8 cellular contexts compared by ENCODE assay signal in genomic region chr22:29766632-29767288, GRCh38.
DNase-seq lines count a peak whose midpoint lies in the region; ATAC-seq lines count a peak whose summit lies in the region.

Gene ZMAT5 (minus strand): TSS chr22:29767007. CDS start chr22:29748544, 18,463 bp downstream.

- DNase-seq in AG08396 (ENCODE audit: low spot score): peak; percentile 97
- peak; percentile 94 for DNase-seq in NCI-H446 treated with DMSO at 0.1 percent for 48 hours (lab: John Stamatoyannopoulos, UW)
- DNase-seq in cerebellar cortex (ENCODE audit: low spot score): peak; percentile 99
- peak; percentile 98 for DNase-seq in iris pigment epithelial cell (ENCODE audit: low read depth)
- peak; percentile 83 to 89 for DNase-seq in stimulated activated CD4-positive, alpha-beta T cell treated with anti-CD3 and anti-CD28 coated beads, Interleukin-12 subunit alpha, Interleukin-12 subunit beta, amount 100 ng/mL, for 24 hours (ENCODE audit: low read depth in 2 of 2)

- peak; percentile 85 for ATAC-seq in GM19025 (IDR thresholded peaks at IDR 0.05; ENCODE audit: low read depth, unreplicated experiment)
- ATAC-seq in HG03342 (IDR thresholded peaks at IDR 0.05; ENCODE audit: unreplicated experiment): peak; percentile 89
- ATAC-seq in activated CD4-positive, CD25-positive, alpha-beta regulatory T cell treated with anti-CD3 and anti-CD28 coated beads, Interleukin-2, amount 50 U/mL, for 24 hours: peak; percentile 97 to 98

Comparison
In these comparisons a context has a peak if more than half of its experiments do, and no peak if none do; other contexts are left out.
1. Peak in every context shown above with its lines: DNase-seq and ATAC-seq.